In the genomic region with DNA sequence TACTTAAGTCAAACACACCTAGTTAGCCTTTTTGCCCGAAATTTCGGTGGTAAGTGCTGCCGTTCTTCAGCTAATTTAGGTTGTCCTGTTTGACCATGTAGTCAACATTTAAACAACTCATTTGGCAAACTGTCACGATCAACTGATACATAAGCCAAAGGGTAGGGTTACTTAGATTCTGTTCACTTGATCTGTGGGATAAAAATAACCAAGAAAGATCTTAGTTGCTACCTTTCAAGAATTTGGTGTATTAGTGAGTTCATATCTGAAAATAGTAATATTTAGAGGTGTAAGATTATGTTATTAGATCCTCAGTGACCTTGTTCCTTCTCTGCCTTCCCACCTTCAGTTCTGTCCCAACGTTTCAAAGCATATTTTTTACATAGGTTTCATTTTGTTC, we compare ENCODE assay signal across 8 cellular contexts. TPM values are rescaled to one million over a fixed set of nuclear protein-coding genes. Genes with fewer than 3 reads are reported as not detected.
DNase-seq lines count a peak whose midpoint lies in the region; ATAC-seq and TF ChIP-seq lines count a peak whose summit lies in the region.

No MANE protein-coding gene starts in this region.

- no peaks in the 10 kb centered on the region for H3K36me3 ChIP-seq in BJ (ENCODE audit: control insufficient read depth, insufficient read depth, low read length)
- peaks cover 0 to 13% of the 10 kb centered on the region in 2 donors for H3K36me3 ChIP-seq in duodenal mucosa (ENCODE audit: control insufficient read depth in 1 of 2, insufficient read depth in 2 of 2, low read length in 2 of 2)

- peak overlapping the region in 1 of 2 donors; percentile 97 for H3K9ac ChIP-seq in duodenal mucosa (ENCODE audit: low read depth in 1 of 2, low read length in 2 of 2)

- peak overlapping the region; percentile 97 for H3K27ac Mint-ChIP-seq in natural killer cell

- no peak for TF ChIP-seq CTCF in BJ (IDR thresholded peaks at IDR 0.05; ENCODE audit: insufficient read depth, low read depth, low read length)
- TF ChIP-seq CTCF in LNCaP clone FGC (IDR thresholded peaks at IDR 0.05; ENCODE audit: control insufficient read depth, extremely low read depth, insufficient read depth), result no peak
- TF ChIP-seq CTCF in natural killer cell (IDR thresholded peaks at IDR 0.05), result no peak

- H3K9me3 Mint-ChIP-seq in natural killer cell, result no peaks in the 10 kb centered on the region

- peak overlapping the region; percentile 75 for H3K4me3 Mint-ChIP-seq in natural killer cell

- peak overlapping the region; percentile 96; the same call in 1 of the 2 replicates for H3K4me3 ChIP-seq in BJ (ENCODE audit: low read depth, low read length)
- H3K4me3 ChIP-seq in LNCaP clone FGC (ENCODE audit: low read depth, low read length), result peak overlapping the region; percentile 86
- peak overlapping the region; percentile 96 to 99 for H3K4me3 ChIP-seq in duodenal mucosa (ENCODE audit: low read depth in 1 of 2, low read length in 2 of 2)

- H3K9me3 ChIP-seq in duodenal mucosa (ENCODE audit: control insufficient read depth in 1 of 2, low read length in 2 of 2), result no peaks in the 10 kb centered on the region

- H3K27me3 Mint-ChIP-seq in natural killer cell (ENCODE audit: low read depth in 2 of 2), result no peaks in the 10 kb centered on the region

- DNase-seq in BJ (ENCODE audit: low read depth) (no peak), LNCaP clone FGC (ENCODE audit: low read depth) (no peak), natural killer cell (no peak), NCI-H510A (lab: John Stamatoyannopoulos, UW) (no peak), NCI-H446 treated with DMSO at 0.1 percent for 48 hours (lab: John Stamatoyannopoulos, UW) (no peak)

- CTCF ChIA-PET in BJ (lab: Yijun Ruan, JAX), result no interaction called here

- H3K27me3 ChIP-seq in BJ (ENCODE audit: control insufficient read depth, insufficient read depth, low read length) (no peaks in the 10 kb centered on the region), duodenal mucosa (ENCODE audit: control insufficient read depth in 1 of 2, insufficient read depth in 2 of 2, low read length in 2 of 2) (no peaks in the 10 kb centered on the region)

- intact Hi-C loops in natural killer cell (cut with micrococcal nuclease), result no loop called here

- peaks cover 86 to 87% of the 10 kb centered on the region in 2 donors for H3K4me1 Mint-ChIP-seq in natural killer cell

- H3K4me1 ChIP-seq in duodenal mucosa (ENCODE audit: control insufficient read depth in 1 of 2, insufficient read depth in 2 of 2, low read length in 2 of 2), result peaks cover 21 to 47% of the 10 kb centered on the region in 2 donors

- H3K27ac ChIP-seq in duodenal mucosa (ENCODE audit: low read depth, low read length), result no peak overlapping the region

- H3K36me3 Mint-ChIP-seq in natural killer cell, result no peaks in the 10 kb centered on the region

- ATAC-seq in natural killer cell, result no peak
- ATAC-seq in HG02588 (IDR thresholded peaks at IDR 0.05; ENCODE audit: unreplicated experiment), result no peak
- ATAC-seq in HG03342 (IDR thresholded peaks at IDR 0.05; ENCODE audit: unreplicated experiment), result no peak

- POLR2A ChIA-PET in BJ (lab: Charles Lee), result no interaction called here

RNA-seq across cellular contexts. Expression of a gene that starts 2.0 kb away (rescaled TPM):
- polyA plus RNA-seq in BJ (2011; rRNA removed), result 16.6 and 29.3 TPM in 2 replicates
- 24.5 and 28.9 TPM in 2 replicates for polyA minus RNA-seq in BJ (2011; rRNA and poly(A)+ RNA removed)
- total RNA-seq in natural killer cell, result 10 to 100 TPM; 47.0 to 50.9 (median 47.9) TPM
